In the genomic region with DNA sequence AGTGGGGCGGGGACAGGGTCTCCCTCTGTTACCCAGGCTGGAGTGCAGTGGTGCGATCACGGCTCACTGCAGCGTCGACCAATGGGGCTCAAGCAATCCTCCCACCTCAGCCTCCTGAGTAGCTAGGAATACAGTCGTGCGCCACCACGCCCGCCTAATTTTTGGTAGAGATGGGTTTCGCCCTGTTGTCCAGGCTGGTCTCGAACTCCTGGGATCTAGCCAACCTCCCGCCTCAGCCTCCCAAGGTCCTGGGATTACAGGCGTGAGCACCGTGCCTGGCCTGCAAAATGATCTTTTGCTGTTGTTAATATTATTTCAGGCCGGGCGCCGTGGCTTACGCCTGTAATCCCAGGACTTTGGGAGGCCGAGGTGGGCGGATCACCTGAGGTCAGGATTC, we compare ENCODE assay signal across 2 cellular contexts.
TF ChIP-seq lines count a peak whose summit lies in the region.

No MANE protein-coding gene starts in this region.

TF ChIP-seq in SK-N-SH, 30 proteins besides CTCF, POLR2A, EP300 and RAD21 (continued from another document):
- TF ChIP-seq, protein P1, sequence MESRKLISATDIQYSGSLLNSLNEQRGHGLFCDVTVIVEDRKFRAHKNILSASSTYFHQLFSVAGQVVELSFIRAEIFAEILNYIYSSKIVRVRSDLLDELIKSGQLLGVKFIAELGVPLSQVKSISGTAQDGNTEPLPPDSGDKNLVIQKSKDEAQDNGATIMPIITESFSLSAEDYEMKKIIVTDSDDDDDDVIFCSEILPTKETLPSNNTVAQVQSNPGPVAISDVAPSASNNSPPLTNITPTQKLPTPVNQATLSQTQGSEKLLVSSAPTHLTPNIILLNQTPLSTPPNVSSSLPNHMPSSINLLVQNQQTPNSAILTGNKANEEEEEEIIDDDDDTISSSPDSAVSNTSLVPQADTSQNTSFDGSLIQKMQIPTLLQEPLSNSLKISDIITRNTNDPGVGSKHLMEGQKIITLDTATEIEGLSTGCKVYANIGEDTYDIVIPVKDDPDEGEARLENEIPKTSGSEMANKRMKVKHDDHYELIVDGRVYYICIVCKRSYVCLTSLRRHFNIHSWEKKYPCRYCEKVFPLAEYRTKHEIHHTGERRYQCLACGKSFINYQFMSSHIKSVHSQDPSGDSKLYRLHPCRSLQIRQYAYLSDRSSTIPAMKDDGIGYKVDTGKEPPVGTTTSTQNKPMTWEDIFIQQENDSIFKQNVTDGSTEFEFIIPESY (IDR thresholded peaks at IDR 0.05; ENCODE audit: borderline replicate concordance, low read depth) = no peak
- TF ChIP-seq, protein P2, sequence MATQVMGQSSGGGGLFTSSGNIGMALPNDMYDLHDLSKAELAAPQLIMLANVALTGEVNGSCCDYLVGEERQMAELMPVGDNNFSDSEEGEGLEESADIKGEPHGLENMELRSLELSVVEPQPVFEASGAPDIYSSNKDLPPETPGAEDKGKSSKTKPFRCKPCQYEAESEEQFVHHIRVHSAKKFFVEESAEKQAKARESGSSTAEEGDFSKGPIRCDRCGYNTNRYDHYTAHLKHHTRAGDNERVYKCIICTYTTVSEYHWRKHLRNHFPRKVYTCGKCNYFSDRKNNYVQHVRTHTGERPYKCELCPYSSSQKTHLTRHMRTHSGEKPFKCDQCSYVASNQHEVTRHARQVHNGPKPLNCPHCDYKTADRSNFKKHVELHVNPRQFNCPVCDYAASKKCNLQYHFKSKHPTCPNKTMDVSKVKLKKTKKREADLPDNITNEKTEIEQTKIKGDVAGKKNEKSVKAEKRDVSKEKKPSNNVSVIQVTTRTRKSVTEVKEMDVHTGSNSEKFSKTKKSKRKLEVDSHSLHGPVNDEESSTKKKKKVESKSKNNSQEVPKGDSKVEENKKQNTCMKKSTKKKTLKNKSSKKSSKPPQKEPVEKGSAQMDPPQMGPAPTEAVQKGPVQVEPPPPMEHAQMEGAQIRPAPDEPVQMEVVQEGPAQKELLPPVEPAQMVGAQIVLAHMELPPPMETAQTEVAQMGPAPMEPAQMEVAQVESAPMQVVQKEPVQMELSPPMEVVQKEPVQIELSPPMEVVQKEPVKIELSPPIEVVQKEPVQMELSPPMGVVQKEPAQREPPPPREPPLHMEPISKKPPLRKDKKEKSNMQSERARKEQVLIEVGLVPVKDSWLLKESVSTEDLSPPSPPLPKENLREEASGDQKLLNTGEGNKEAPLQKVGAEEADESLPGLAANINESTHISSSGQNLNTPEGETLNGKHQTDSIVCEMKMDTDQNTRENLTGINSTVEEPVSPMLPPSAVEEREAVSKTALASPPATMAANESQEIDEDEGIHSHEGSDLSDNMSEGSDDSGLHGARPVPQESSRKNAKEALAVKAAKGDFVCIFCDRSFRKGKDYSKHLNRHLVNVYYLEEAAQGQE (IDR thresholded peaks at IDR 0.05; ENCODE audit: low read depth, low read length) = no peak
- TF ChIP-seq RFX5 (IDR thresholded peaks at IDR 0.05; ENCODE audit: low read length) (no peak), RCOR1 (IDR thresholded peaks at IDR 0.05; ENCODE audit: low read length) (no peak), POLR2AphosphoS5 (IDR thresholded peaks at IDR 0.05; ENCODE audit: low read depth, low read length) (no peak), NRF1 (IDR thresholded peaks at IDR 0.05; ENCODE audit: low read depth, low read length) (no peak), TEAD4 (IDR thresholded peaks at IDR 0.05; ENCODE audit: borderline replicate concordance, insufficient read depth) (no peak), GABPA (IDR thresholded peaks at IDR 0.05; ENCODE audit: low read depth) (no peak), GATA2 (CRISPR knock-in tag; IDR thresholded peaks at IDR 0.05) (no peak)

TF ChIP-seq in SK-N-SH treated with all-trans-retinoic acid at 6 μM for 48 hours, 23 proteins besides CTCF, POLR2A, EP300 and RAD21 (continued from another document):
- TF ChIP-seq, protein P3, sequence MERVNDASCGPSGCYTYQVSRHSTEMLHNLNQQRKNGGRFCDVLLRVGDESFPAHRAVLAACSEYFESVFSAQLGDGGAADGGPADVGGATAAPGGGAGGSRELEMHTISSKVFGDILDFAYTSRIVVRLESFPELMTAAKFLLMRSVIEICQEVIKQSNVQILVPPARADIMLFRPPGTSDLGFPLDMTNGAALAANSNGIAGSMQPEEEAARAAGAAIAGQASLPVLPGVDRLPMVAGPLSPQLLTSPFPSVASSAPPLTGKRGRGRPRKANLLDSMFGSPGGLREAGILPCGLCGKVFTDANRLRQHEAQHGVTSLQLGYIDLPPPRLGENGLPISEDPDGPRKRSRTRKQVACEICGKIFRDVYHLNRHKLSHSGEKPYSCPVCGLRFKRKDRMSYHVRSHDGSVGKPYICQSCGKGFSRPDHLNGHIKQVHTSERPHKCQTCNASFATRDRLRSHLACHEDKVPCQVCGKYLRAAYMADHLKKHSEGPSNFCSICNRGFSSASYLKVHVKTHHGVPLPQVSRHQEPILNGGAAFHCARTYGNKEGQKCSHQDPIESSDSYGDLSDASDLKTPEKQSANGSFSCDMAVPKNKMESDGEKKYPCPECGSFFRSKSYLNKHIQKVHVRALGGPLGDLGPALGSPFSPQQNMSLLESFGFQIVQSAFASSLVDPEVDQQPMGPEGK (CRISPR knock-in tag; IDR thresholded peaks at IDR 0.05; ENCODE audit: borderline replicate concordance) = no peak
- TF ChIP-seq, protein P4, sequence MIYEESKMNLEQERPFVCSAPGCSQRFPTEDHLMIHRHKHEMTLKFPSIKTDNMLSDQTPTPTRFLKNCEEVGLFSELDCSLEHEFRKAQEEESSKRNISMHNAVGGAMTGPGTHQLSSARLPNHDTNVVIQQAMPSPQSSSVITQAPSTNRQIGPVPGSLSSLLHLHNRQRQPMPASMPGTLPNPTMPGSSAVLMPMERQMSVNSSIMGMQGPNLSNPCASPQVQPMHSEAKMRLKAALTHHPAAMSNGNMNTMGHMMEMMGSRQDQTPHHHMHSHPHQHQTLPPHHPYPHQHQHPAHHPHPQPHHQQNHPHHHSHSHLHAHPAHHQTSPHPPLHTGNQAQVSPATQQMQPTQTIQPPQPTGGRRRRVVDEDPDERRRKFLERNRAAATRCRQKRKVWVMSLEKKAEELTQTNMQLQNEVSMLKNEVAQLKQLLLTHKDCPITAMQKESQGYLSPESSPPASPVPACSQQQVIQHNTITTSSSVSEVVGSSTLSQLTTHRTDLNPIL (CRISPR knock-in tag; IDR thresholded peaks at IDR 0.05; ENCODE audit: low read depth) = no peak
- TF ChIP-seq GLIS3 (CRISPR knock-in tag; IDR thresholded peaks at IDR 0.05) (no peak), ZNF8 (CRISPR knock-in tag; IDR thresholded peaks at IDR 0.05) (no peak), CSDC2 (CRISPR knock-in tag; IDR thresholded peaks at IDR 0.05) (no peak), SNAI2 (CRISPR knock-in tag; IDR thresholded peaks at IDR 0.05) (no peak), ZFP30 (CRISPR knock-in tag; IDR thresholded peaks at IDR 0.05) (no peak), TCF4 (CRISPR knock-in tag; IDR thresholded peaks at IDR 0.05; ENCODE audit: borderline replicate concordance) (no peak), ZNF70 (CRISPR knock-in tag; IDR thresholded peaks at IDR 0.05) (no peak), ARNTL (CRISPR knock-in tag; IDR thresholded peaks at IDR 0.05; ENCODE audit: borderline replicate concordance, low read depth) (no peak), ZNF565 (CRISPR knock-in tag; conservative IDR thresholded peaks at IDR 0.05; ENCODE audit: low read depth) (no peak), PPARA (CRISPR knock-in tag; IDR thresholded peaks at IDR 0.05; ENCODE audit: borderline replicate concordance) (no peak), ISL1 (CRISPR knock-in tag; IDR thresholded peaks at IDR 0.05) (no peak), TOX (CRISPR knock-in tag; IDR thresholded peaks at IDR 0.05; ENCODE audit: borderline replicate concordance) (no peak)
- TF ChIP-seq, protein P5, sequence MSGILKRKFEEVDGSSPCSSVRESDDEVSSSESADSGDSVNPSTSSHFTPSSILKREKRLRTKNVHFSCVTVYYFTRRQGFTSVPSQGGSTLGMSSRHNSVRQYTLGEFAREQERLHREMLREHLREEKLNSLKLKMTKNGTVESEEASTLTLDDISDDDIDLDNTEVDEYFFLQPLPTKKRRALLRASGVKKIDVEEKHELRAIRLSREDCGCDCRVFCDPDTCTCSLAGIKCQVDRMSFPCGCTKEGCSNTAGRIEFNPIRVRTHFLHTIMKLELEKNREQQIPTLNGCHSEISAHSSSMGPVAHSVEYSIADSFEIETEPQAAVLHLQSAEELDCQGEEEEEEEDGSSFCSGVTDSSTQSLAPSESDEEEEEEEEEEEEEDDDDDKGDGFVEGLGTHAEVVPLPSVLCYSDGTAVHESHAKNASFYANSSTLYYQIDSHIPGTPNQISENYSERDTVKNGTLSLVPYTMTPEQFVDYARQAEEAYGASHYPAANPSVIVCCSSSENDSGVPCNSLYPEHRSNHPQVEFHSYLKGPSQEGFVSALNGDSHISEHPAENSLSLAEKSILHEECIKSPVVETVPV (CRISPR knock-in tag; IDR thresholded peaks at IDR 0.05) = no peak
- TF ChIP-seq, protein P6, sequence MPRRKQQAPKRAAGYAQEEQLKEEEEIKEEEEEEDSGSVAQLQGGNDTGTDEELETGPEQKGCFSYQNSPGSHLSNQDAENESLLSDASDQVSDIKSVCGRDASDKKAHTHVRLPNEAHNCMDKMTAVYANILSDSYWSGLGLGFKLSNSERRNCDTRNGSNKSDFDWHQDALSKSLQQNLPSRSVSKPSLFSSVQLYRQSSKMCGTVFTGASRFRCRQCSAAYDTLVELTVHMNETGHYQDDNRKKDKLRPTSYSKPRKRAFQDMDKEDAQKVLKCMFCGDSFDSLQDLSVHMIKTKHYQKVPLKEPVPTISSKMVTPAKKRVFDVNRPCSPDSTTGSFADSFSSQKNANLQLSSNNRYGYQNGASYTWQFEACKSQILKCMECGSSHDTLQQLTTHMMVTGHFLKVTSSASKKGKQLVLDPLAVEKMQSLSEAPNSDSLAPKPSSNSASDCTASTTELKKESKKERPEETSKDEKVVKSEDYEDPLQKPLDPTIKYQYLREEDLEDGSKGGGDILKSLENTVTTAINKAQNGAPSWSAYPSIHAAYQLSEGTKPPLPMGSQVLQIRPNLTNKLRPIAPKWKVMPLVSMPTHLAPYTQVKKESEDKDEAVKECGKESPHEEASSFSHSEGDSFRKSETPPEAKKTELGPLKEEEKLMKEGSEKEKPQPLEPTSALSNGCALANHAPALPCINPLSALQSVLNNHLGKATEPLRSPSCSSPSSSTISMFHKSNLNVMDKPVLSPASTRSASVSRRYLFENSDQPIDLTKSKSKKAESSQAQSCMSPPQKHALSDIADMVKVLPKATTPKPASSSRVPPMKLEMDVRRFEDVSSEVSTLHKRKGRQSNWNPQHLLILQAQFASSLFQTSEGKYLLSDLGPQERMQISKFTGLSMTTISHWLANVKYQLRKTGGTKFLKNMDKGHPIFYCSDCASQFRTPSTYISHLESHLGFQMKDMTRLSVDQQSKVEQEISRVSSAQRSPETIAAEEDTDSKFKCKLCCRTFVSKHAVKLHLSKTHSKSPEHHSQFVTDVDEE (CRISPR knock-in tag; IDR thresholded peaks at IDR 0.05) = no peak
- TF ChIP-seq, protein P7, sequence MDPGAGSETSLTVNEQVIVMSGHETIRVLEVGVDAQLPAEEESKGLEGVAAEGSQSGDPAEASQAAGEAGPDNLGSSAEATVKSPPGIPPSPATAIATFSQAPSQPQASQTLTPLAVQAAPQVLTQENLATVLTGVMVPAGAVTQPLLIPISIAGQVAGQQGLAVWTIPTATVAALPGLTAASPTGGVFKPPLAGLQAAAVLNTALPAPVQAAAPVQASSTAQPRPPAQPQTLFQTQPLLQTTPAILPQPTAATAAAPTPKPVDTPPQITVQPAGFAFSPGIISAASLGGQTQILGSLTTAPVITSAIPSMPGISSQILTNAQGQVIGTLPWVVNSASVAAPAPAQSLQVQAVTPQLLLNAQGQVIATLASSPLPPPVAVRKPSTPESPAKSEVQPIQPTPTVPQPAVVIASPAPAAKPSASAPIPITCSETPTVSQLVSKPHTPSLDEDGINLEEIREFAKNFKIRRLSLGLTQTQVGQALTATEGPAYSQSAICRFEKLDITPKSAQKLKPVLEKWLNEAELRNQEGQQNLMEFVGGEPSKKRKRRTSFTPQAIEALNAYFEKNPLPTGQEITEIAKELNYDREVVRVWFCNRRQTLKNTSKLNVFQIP (CRISPR knock-in tag; IDR thresholded peaks at IDR 0.05; ENCODE audit: borderline replicate concordance, low read depth) = no peak
